8 cellular contexts compared by ENCODE assay signal in genomic region chr16:28615486-28616223, GRCh38. TPM values are rescaled to one million over a fixed set of nuclear protein-coding genes. Genes with fewer than 3 reads are reported as not detected.
A peak's percentile ranks its signal among the peaks of the same experiment; 100 is the strongest.
DNase-seq lines count a peak whose midpoint lies in the region; ATAC-seq and TF ChIP-seq lines count a peak whose summit lies in the region.
"Not testable (repeated sequence)": the region's sequence is repeated elsewhere in the genome, so short reads cannot be mapped to it uniquely, and the experiment has no call there.

No MANE protein-coding gene starts in this region.

- peak; percentile 46 for TF ChIP-seq CTCF in Loucy (conservative IDR thresholded peaks at IDR 0.05; ENCODE audit: low read length)
- peak; percentile 47 for TF ChIP-seq CTCF in osteoblast (IDR thresholded peaks at IDR 0.05; ENCODE audit: extremely low read depth, low read depth, low read length)
- peak; percentile 78 for TF ChIP-seq CTCF in upper lobe of right lung (IDR thresholded peaks at IDR 0.05)

- intact Hi-C loops in upper lobe of right lung (cut with DNase I), result not testable (repeated sequence)

- not testable (repeated sequence) for H3K27me3 Mint-ChIP-seq in activated CD4-positive, alpha-beta memory T cell treated with anti-CD3 and anti-CD28 coated beads, Interleukin-2, amount 10 ng/mL, durations not matched to agents 7 days and 5 days

- POLR2A ChIA-PET in activated CD4-positive, alpha-beta memory T cell treated with anti-CD3 and anti-CD28 coated beads, Interleukin-2, amount 10 ng/mL, durations not matched to agents 7 days and 5 days (lab: Charles Lee), result not testable (repeated sequence)

- not testable (repeated sequence) for ATAC-seq in upper lobe of right lung

- H3K9me2 ChIP-seq in Loucy (replicated peaks; ENCODE audit: low read depth, low read length), result not testable (repeated sequence)

- H3K4me3 Mint-ChIP-seq in activated CD4-positive, alpha-beta memory T cell treated with anti-CD3 and anti-CD28 coated beads, Interleukin-2, amount 10 ng/mL, durations not matched to agents 7 days and 5 days, result not testable (repeated sequence)

- H3K27ac Mint-ChIP-seq in activated CD4-positive, alpha-beta memory T cell treated with anti-CD3 and anti-CD28 coated beads, Interleukin-2, amount 10 ng/mL, durations not matched to agents 7 days and 5 days, result not testable (repeated sequence)

- not testable (repeated sequence) for H3K79me2 ChIP-seq in Loucy (ENCODE audit: insufficient read depth, low read length); osteoblast (ENCODE audit: insufficient read depth, low read length)

- not testable (repeated sequence) for H3K9me3 Mint-ChIP-seq in activated CD4-positive, alpha-beta memory T cell treated with anti-CD3 and anti-CD28 coated beads, Interleukin-2, amount 10 ng/mL, durations not matched to agents 7 days and 5 days

- H3K36me3 ChIP-seq in Loucy (ENCODE audit: insufficient read depth, low read length); osteoblast (ENCODE audit: insufficient read depth, low read length); upper lobe of right lung: not testable (repeated sequence)

- not testable (repeated sequence) for H3K4me3 ChIP-seq in Loucy (ENCODE audit: low read length, poor library complexity, severe bottlenecking); osteoblast (ENCODE audit: insufficient read depth, low read length); upper lobe of right lung

- H3K9me3 ChIP-seq in Loucy (ENCODE audit: insufficient read depth, low read depth, low read length); osteoblast (ENCODE audit: low read depth, low read length); upper lobe of right lung: not testable (repeated sequence)

- not testable (repeated sequence) for H3K9ac ChIP-seq in Loucy (ENCODE audit: low read depth, low read length, poor library complexity, severe bottlenecking)

- H3K36me3 Mint-ChIP-seq in activated CD4-positive, alpha-beta memory T cell treated with anti-CD3 and anti-CD28 coated beads, Interleukin-2, amount 10 ng/mL, durations not matched to agents 7 days and 5 days (ENCODE audit: low read depth), result not testable (repeated sequence)

- DNase-seq in DMS79 treated with DMSO at 0.1 percent for 48 hours (lab: John Stamatoyannopoulos, UW) (peak; percentile 7), OCI-M1 (lab: John Stamatoyannopoulos, UW) (peak; percentile 41), ecto neural progenitor cell (ENCODE audit: low spot score) (peak; percentile 53), inferior parietal cortex (ENCODE audit: extremely low spot score) (peak; percentile 26), upper lobe of right lung (peak; percentile 81)
- DNase-seq in activated CD4-positive, alpha-beta memory T cell treated with anti-CD3 and anti-CD28 coated beads, Interleukin-2, amount 10 ng/mL, durations not matched to agents 7 days and 5 days, result peak; percentile 39
- not testable (repeated sequence) for DNase-seq in osteoblast (ENCODE audit: insufficient read length, low spot score, missing footprints)

- H3K27ac ChIP-seq in osteoblast (ENCODE audit: low read depth, low read length); upper lobe of right lung: not testable (repeated sequence)

- not testable (repeated sequence) for H3F3A ChIP-seq in Loucy (ENCODE audit: low read depth)

- not testable (repeated sequence) for H3K27me3 ChIP-seq in Loucy (ENCODE audit: insufficient read depth, low read length, poor library complexity, severe bottlenecking); osteoblast (ENCODE audit: insufficient read depth, low read length); upper lobe of right lung

- not testable (repeated sequence) for H3K4me1 Mint-ChIP-seq in activated CD4-positive, alpha-beta memory T cell treated with anti-CD3 and anti-CD28 coated beads, Interleukin-2, amount 10 ng/mL, durations not matched to agents 7 days and 5 days

- H2AFZ ChIP-seq in Loucy (ENCODE audit: low read length); osteoblast (ENCODE audit: low read length): not testable (repeated sequence)

- CTCF ChIA-PET in activated CD4-positive, alpha-beta memory T cell treated with anti-CD3 and anti-CD28 coated beads, Interleukin-2, amount 10 ng/mL, durations not matched to agents 7 days and 5 days (lab: Charles Lee), result interaction anchor here (0.6 to 1.3 kb wide), 3 partner anchors 60 to 294 kb away, joined by 3 to 4 read pairs (median 3); no protein-coding TSS in a partner anchor

- H3K4me1 ChIP-seq in Loucy (ENCODE audit: insufficient read depth, low read length, poor library complexity, severe bottlenecking); osteoblast (ENCODE audit: insufficient read depth, low read length); upper lobe of right lung: not testable (repeated sequence)

- not testable (repeated sequence) for H4K20me1 ChIP-seq in Loucy (ENCODE audit: insufficient read depth, low read length, poor library complexity, severe bottlenecking); osteoblast (ENCODE audit: insufficient read depth, low read length)

- H3K4me2 ChIP-seq in Loucy (ENCODE audit: low read depth, low read length, poor library complexity, severe bottlenecking); osteoblast (ENCODE audit: insufficient read depth, low read length): not testable (repeated sequence)

RNA-seq across cellular contexts. Expression of gene SULT1A1, which starts 5.8 kb away (rescaled TPM):
- total RNA-seq in activated CD4-positive, alpha-beta memory T cell treated with anti-CD3 and anti-CD28 coated beads, Interleukin-2, amount 10 ng/mL, durations not matched to agents 7 days and 5 days, result 1 to 10 TPM; 5.5 to 6.2 TPM
- total RNA-seq in osteoblast (1.8 and 2.9 TPM in 2 replicates), upper lobe of right lung (55.4 TPM)

RNA-seq across cellular contexts. Expression of gene SULT1A2, which starts 18.8 kb away (rescaled TPM):
- under 1 TPM; 0.13 to 0.15 TPM for total RNA-seq in activated CD4-positive, alpha-beta memory T cell treated with anti-CD3 and anti-CD28 coated beads, Interleukin-2, amount 10 ng/mL, durations not matched to agents 7 days and 5 days
- total RNA-seq in osteoblast, result not detected in 2 replicates
- total RNA-seq in upper lobe of right lung, result 13.0 TPM

RNA-seq across cellular contexts. Expression of gene NPIPB8, which starts 22.2 kb away (rescaled TPM):
- under 1 TPM in 1 of 2 experiments, not detected in 1; 0.30 TPM for total RNA-seq in activated CD4-positive, alpha-beta memory T cell treated with anti-CD3 and anti-CD28 coated beads, Interleukin-2, amount 10 ng/mL, durations not matched to agents 7 days and 5 days
- total RNA-seq in osteoblast, result not detected in 2 replicates
- 2.8 TPM for total RNA-seq in upper lobe of right lung

Comparison
In these comparisons a context has a peak if more than half of its experiments do, and no peak if none do; other contexts are left out.
1. RNA of gene SULT1A2, which starts 18.8 kb away (total RNA-seq): 13.0 TPM in upper lobe of right lung (single experiment); 0.13 to 0.15 TPM in activated CD4-positive, alpha-beta memory T cell treated with anti-CD3 and anti-CD28 coated beads, Interleukin-2, amount 10 ng/mL, durations not matched to agents 7 days and 5 days and not detected in osteoblast; every median in the first group is over 10 times any median in the second.
2. Peak in every context shown above with its lines, with median percentiles within 50 percentile points of each other: CTCF ChIP-seq.